In the genomic region with DNA sequence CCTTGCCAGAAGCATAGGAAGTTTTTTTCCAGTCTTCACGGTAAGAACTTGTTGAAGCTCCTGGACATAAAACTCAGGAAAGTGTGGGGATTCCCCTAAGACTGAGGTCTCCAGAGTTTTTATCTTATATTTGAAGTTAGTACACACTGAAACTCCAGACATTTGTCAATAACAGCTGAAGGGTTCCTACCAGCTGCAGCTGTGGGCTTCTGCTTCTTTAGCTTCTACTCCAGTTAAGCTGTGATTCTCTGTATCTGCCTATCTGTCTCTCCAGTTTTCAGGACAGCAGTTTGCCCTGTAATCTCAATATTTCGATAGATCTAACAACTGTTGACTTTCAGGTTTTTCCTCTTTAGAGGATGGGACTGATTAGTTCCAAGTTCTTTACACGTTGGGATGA, we compare ENCODE assay signal across 19 cellular contexts.
"Had no signal": no experiment of that assay in that cellular context is flagged by ENCODE, and none has a peak within 500 bp of the region (broad histone marks: within the 10 kb centered on the region; RNA-seq: fewer than 3 reads in every experiment).

No MANE protein-coding gene starts in this region.

- H3K4me3 ChIP-seq: K562 had no signal

- DNase-seq: NCI-H1092, NCI-H1417 treated with DMSO at 0.1 percent for 48 hours, NCI-H1694, NCI-H187 treated with DMSO at 0.1 percent for 48 hours, NCI-H2029 treated with DMSO at 0.1 percent for 48 hours, NCI-H2171 treated with DMSO at 0.1 percent for 48 hours, NCI-H345, NCI-H446 treated with DMSO at 0.1 percent for 48 hours, NCI-H510A treated with DMSO at 0.1 percent for 48 hours, NCI-H526, NCI-H82, SHP77, SK-N-SH, SW 1271, T-cell had no signal

- H3K27ac ChIP-seq: HL-60, RWPE1 had no signal

- H3K4me3 Mint-ChIP-seq: IgD-negative memory B cell, T-cell had no signal

- H3K4me1 Mint-ChIP-seq: IgD-negative memory B cell, T-cell had no signal

- H3K27ac Mint-ChIP-seq: IgD-negative memory B cell, T-cell had no signal

- H3K27me3 Mint-ChIP-seq: IgD-negative memory B cell, T-cell had no signal

- H3K9me2 ChIP-seq: SK-N-SH had no signal

- H3K4me2 ChIP-seq: SK-N-SH had no signal

- H3K9ac ChIP-seq: SK-N-SH had no signal

- ATAC-seq: K562, T-cell had no signal

- H3K9me3 ChIP-seq: SK-N-SH had no signal

- H3K36me3 Mint-ChIP-seq: IgD-negative memory B cell, T-cell had no signal
